10 cellular contexts compared by ENCODE assay signal in genomic region chr14:88024252-88025086, GRCh38. TPM values are rescaled to one million over a fixed set of nuclear protein-coding genes. Genes with fewer than 3 reads are reported as not detected.
DNase-seq lines count a peak whose midpoint lies in the region; ATAC-seq, FAIRE-seq and TF ChIP-seq lines count a peak whose summit lies in the region.
"Not testable (repeated sequence)": the region's sequence is repeated elsewhere in the genome, so short reads cannot be mapped to it uniquely, and the experiment has no call there.
"Had no signal": no experiment of that assay in that cellular context is flagged by ENCODE, and none has a peak within 500 bp of the region (broad histone marks: within the 10 kb centered on the region; RNA-seq: fewer than 3 reads in every experiment).

No MANE protein-coding gene starts in this region.

- not testable (repeated sequence) for H3K27me3 ChIP-seq in CD4-positive, CD25-positive, alpha-beta regulatory T cell (ENCODE audit: control insufficient read depth, insufficient read depth, low read length); small intestine (ENCODE audit: control insufficient read depth in 2 of 2, insufficient read depth in 2 of 2, low read length in 2 of 2)

- CTCF ChIA-PET in activated naive CD4-positive, alpha-beta T cell treated with anti-CD3 and anti-CD28 coated beads, Interleukin-2, amount 10 ng/mL, durations not matched to agents 7 days and 5 days (lab: Charles Lee) = not testable (repeated sequence)

- H3K4me3 Mint-ChIP-seq in CD4-positive, CD25-positive, alpha-beta regulatory T cell; activated naive CD4-positive, alpha-beta T cell treated with anti-CD3 and anti-CD28 coated beads, Interleukin-2, amount 10 ng/mL, durations not matched to agents 7 days and 5 days; endothelial cell (ENCODE audit: unreplicated experiment): not testable (repeated sequence)

- H3K27me3 Mint-ChIP-seq in CD4-positive, CD25-positive, alpha-beta regulatory T cell; activated naive CD4-positive, alpha-beta T cell treated with anti-CD3 and anti-CD28 coated beads, Interleukin-2, amount 10 ng/mL, durations not matched to agents 7 days and 5 days; endothelial cell (ENCODE audit: unreplicated experiment): not testable (repeated sequence)

- peak overlapping the region in 2 of 3 donors; percentile 7 to 69 for H3K27ac Mint-ChIP-seq in CD4-positive, CD25-positive, alpha-beta regulatory T cell
- H3K27ac Mint-ChIP-seq in activated naive CD4-positive, alpha-beta T cell treated with anti-CD3 and anti-CD28 coated beads, Interleukin-2, amount 10 ng/mL, durations not matched to agents 7 days and 5 days = peak overlapping the region; percentile 69
- peak overlapping the region; percentile 93 for H3K27ac Mint-ChIP-seq in endothelial cell (ENCODE audit: unreplicated experiment)

- not testable (repeated sequence) for H3K36me3 Mint-ChIP-seq in CD4-positive, CD25-positive, alpha-beta regulatory T cell; endothelial cell (ENCODE audit: low read depth, unreplicated experiment)
- peaks cover 38% of the 10 kb centered on the region for H3K36me3 Mint-ChIP-seq in activated naive CD4-positive, alpha-beta T cell treated with anti-CD3 and anti-CD28 coated beads, Interleukin-2, amount 10 ng/mL, durations not matched to agents 7 days and 5 days

- H3K4me1 Mint-ChIP-seq in CD4-positive, CD25-positive, alpha-beta regulatory T cell = peaks cover 21 to 80% (median 47%) of the 10 kb centered on the region in 4 donors
- H3K4me1 Mint-ChIP-seq in activated naive CD4-positive, alpha-beta T cell treated with anti-CD3 and anti-CD28 coated beads, Interleukin-2, amount 10 ng/mL, durations not matched to agents 7 days and 5 days = peaks cover 74% of the 10 kb centered on the region
- H3K4me1 Mint-ChIP-seq in endothelial cell (ENCODE audit: unreplicated experiment) = peaks cover 63% of the 10 kb centered on the region

- H3K4me3 ChIP-seq in CD4-positive, CD25-positive, alpha-beta regulatory T cell (ENCODE audit: low read depth, low read length); mesodermal cell (ENCODE audit: extremely low read depth, insufficient read depth, low read length, poor library complexity, severe bottlenecking); small intestine (ENCODE audit: low read depth in 1 of 2, low read length in 2 of 2): not testable (repeated sequence)

- not testable (repeated sequence) for H3K27ac ChIP-seq in CD4-positive, CD25-positive, alpha-beta regulatory T cell (ENCODE audit: insufficient read depth, low read length, poor library complexity, severe bottlenecking); small intestine (ENCODE audit: low read depth in 1 of 2, low read length in 1 of 2)
- H3K27ac ChIP-seq in VCaP = peak overlapping the region; percentile 98
- peak overlapping the region; percentile 55 for H3K27ac ChIP-seq in mesodermal cell (ENCODE audit: low read depth, low read length, severe bottlenecking)

- in situ Hi-C loops in KBM-7 (cut with MboI; ENCODE audit: low pct_unique_long_range_greater_than_20kb, low sequenced_read_pairs) = not testable (repeated sequence)

- not testable (repeated sequence) for TF ChIP-seq CTCF in VCaP (conservative IDR thresholded peaks at IDR 0.05); endothelial cell (IDR thresholded peaks at IDR 0.05; ENCODE audit: unreplicated experiment)

- WGBS in mesodermal cell (ENCODE audit: insufficient coverage in 2 of 2), 2 experiments = 92 to 94% methylated on average over 6 to 8 of the region's 11 CpGs
- WGBS in small intestine, 3 donors = 16 to 58% (median 39%) methylated on average over 11 of the region's 11 CpGs

- not testable (repeated sequence) for H3K9me3 Mint-ChIP-seq in CD4-positive, CD25-positive, alpha-beta regulatory T cell; activated naive CD4-positive, alpha-beta T cell treated with anti-CD3 and anti-CD28 coated beads, Interleukin-2, amount 10 ng/mL, durations not matched to agents 7 days and 5 days; endothelial cell (ENCODE audit: unreplicated experiment)

- not testable (repeated sequence) for DNase-seq in CD4-positive, CD25-positive, alpha-beta regulatory T cell; activated naive CD4-positive, alpha-beta T cell treated with anti-CD3 and anti-CD28 coated beads, Interleukin-2, amount 10 ng/mL, durations not matched to agents 7 days and 5 days
- DNase-seq in KBM-7 = peak; percentile 20
- DNase-seq in NCI-H82 treated with DMSO at 0.1 percent for 48 hours (lab: John Stamatoyannopoulos, UW; ENCODE audit: unreplicated experiment) = peak; percentile 74
- DNase-seq in endothelial cell (ENCODE audit: low spot score) = peak; percentile 8
- peak; percentile 19 for DNase-seq in small intestine

- H3K36me3 ChIP-seq in CD4-positive, CD25-positive, alpha-beta regulatory T cell (ENCODE audit: control insufficient read depth, insufficient read depth, low read length); mesodermal cell (ENCODE audit: control insufficient read depth, insufficient read depth, low read length); small intestine (ENCODE audit: control insufficient read depth in 2 of 2, insufficient read depth in 2 of 2, low read length in 2 of 2): not testable (repeated sequence)

- not testable (repeated sequence) for H3K9me3 ChIP-seq in CD4-positive, CD25-positive, alpha-beta regulatory T cell (ENCODE audit: control insufficient read depth in 2 of 2, low read length in 2 of 2); mesodermal cell (ENCODE audit: control insufficient read depth, low read length); small intestine (ENCODE audit: control insufficient read depth, low read depth)

- not testable (repeated sequence) for ATAC-seq in CD4-positive, CD25-positive, alpha-beta regulatory T cell (ENCODE audit: low read depth in 2 of 2)

- peaks cover 25% of the 10 kb centered on the region for H3K4me1 ChIP-seq in CD4-positive, CD25-positive, alpha-beta regulatory T cell (ENCODE audit: control insufficient read depth, insufficient read depth, low read length, poor library complexity, severe bottlenecking)
- H3K4me1 ChIP-seq in mesodermal cell (ENCODE audit: control insufficient read depth, insufficient read depth, low read length, poor library complexity, severe bottlenecking); small intestine (ENCODE audit: control insufficient read depth in 2 of 2, insufficient read depth in 1 of 2, low read depth in 1 of 2, low read length in 1 of 2): not testable (repeated sequence)

- FAIRE-seq in small intestine (lab: Jason Lieb, UNC) = not testable (repeated sequence)

RNA-seq across cellular contexts. Expression of gene GPR65, which starts 19.5 kb away (rescaled TPM):
- total RNA-seq in CD4-positive, CD25-positive, alpha-beta regulatory T cell = 12.3 TPM
- polyA plus RNA-seq in CD4-positive, CD25-positive, alpha-beta regulatory T cell = 10 to 100 TPM; 12.6 to 15.5 (median 13.5) TPM
- 0.64 TPM for total RNA-seq in endothelial cell (ENCODE audit: unreplicated experiment)
- polyA plus RNA-seq in mesodermal cell (2013, experiment 1 of 2) = 0.07 TPM
- polyA plus RNA-seq in mesodermal cell (2013, experiment 2 of 2) = not detected
- 1 to 10 TPM in 1 of 3 donors, under 1 TPM in 2; 0.22 to 1.2 (median 0.81) TPM for polyA plus RNA-seq in small intestine
- total RNA-seq: dermis blood vessel endothelial cell, neural crest cell had no signal

RNA-seq across cellular contexts. Expression of gene GALC, which starts 31.5 kb away (rescaled TPM):
- 17.5 TPM for total RNA-seq in CD4-positive, CD25-positive, alpha-beta regulatory T cell
- polyA plus RNA-seq in CD4-positive, CD25-positive, alpha-beta regulatory T cell = 10 to 100 TPM; 10.6 to 14.0 (median 12.6) TPM
- 77.1 TPM for total RNA-seq in endothelial cell (ENCODE audit: unreplicated experiment)
- polyA plus RNA-seq in mesodermal cell (2013, experiment 1 of 2) = 44.5 TPM
- 40.0 TPM for polyA plus RNA-seq in mesodermal cell (2013, experiment 2 of 2)
- 10 to 100 TPM; 15.7 to 27.0 (median 17.8) TPM for polyA plus RNA-seq in small intestine

Comparison
In these comparisons a context has a peak if more than half of its experiments do, and no peak if none do; other contexts are left out.
1. H3K27ac Mint-ChIP-seq: peak in every context shown above with its lines; median percentile 93 in endothelial cell; 69 in activated naive CD4-positive, alpha-beta T cell treated with anti-CD3 and anti-CD28 coated beads, Interleukin-2, amount 10 ng/mL, durations not matched to agents 7 days and 5 days; 38 in CD4-positive, CD25-positive, alpha-beta regulatory T cell.